In the genomic region with DNA sequence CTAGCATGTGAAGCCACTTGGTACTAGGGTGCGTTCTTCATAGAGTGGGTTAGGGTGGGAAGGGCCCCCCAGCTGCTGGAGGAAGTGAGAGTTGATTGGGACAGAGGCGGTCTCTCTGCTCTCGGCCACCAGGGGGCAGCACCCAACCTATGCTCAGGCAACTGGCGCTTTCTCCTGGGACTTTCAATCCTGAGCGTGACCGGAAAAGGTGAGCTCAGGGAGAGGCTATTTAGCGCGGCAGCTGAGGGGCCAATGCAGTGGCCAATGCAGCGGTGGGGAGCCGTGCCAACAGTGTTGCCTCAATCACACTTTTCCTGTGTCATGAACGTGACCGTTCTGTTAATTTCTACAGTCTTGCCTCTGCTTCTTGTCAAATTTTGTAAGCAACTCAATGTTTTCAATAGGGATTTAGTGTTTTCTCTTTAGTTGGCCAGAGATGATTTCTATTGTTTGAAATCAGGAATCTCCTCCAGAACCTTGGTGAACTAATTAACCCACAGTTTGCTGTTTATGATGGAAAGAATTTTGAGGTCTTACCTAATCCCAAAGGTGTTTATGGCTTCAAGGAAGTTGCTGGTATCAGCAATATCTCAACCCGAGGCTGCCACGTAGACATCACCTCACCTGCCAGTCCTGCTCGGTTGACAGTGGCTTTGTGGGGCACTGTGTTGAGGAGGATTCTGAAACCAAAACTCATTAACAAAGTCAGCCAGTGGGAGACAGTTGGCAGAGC, we compare ENCODE assay signal across 8 cellular contexts.
DNase-seq lines count a peak whose midpoint lies in the region; ATAC-seq and TF ChIP-seq lines count a peak whose summit lies in the region.

No MANE protein-coding gene starts in this region.

- H3K9me3 ChIP-seq in PC-9 (ENCODE audit: insufficient read depth, low read depth) (0 out of 2 replicates have a peak, but pooled peaks cover 4% of the 10 kb centered on the region), neutrophil (no peaks in the 10 kb centered on the region)

- H4K20me1 ChIP-seq in PC-9 (ENCODE audit: insufficient read depth), result no peaks in the 10 kb centered on the region

- H3K27ac ChIP-seq in PC-9, result peak overlapping the region; percentile 58
- peak overlapping the region; percentile 82 for H3K27ac ChIP-seq in neutrophil

- H3K36me3 ChIP-seq in PC-9 (ENCODE audit: low read depth), result no peaks in the 10 kb centered on the region
- H3K36me3 ChIP-seq in neutrophil, result no peaks in the 10 kb centered on the region

- no peaks in the 10 kb centered on the region for H3K27me3 ChIP-seq in PC-9 (ENCODE audit: insufficient read depth, low read depth)
- no peaks in the 10 kb centered on the region for H3K27me3 ChIP-seq in neutrophil

- ATAC-seq in GM18907 (IDR thresholded peaks at IDR 0.05; ENCODE audit: unreplicated experiment), result peak; percentile 64
- peak; percentile 67 for ATAC-seq in HG03378 (IDR thresholded peaks at IDR 0.05; ENCODE audit: unreplicated experiment)

- H3F3A ChIP-seq in PC-9 (ENCODE audit: insufficient read depth, low read depth), result peaks cover 21% of the 10 kb centered on the region; the same call in 1 of the 2 replicates

- intact Hi-C loops in PC-9 (cut with micrococcal nuclease; ENCODE audit: unreplicated experiment), result loop anchor here (1.0 to 5.0 kb wide), 2 partner anchors 226 to 798 kb away; no protein-coding TSS in a partner anchor

- H3K79me2 ChIP-seq in PC-9 (ENCODE audit: low read depth), result no peaks in the 10 kb centered on the region

- peak overlapping the region; percentile 71; the same call in 1 of the 2 replicates for H2AFZ ChIP-seq in PC-9

- H3K4me2 ChIP-seq in PC-9, result peak overlapping the region; percentile 78

- peaks cover 23% of the 10 kb centered on the region for H3K4me1 ChIP-seq in PC-9 (replicated peaks; ENCODE audit: insufficient read depth)
- peaks cover 34 to 39% of the 10 kb centered on the region in 2 experiments for H3K4me1 ChIP-seq in neutrophil (ENCODE audit: control insufficient read depth in 1 of 2, insufficient read depth in 1 of 2, low read depth in 1 of 2, low read length in 1 of 2)

- peak; percentile 55 for DNase-seq in AG09309 (ENCODE audit: low read depth)
- peak; percentile 52 to 59 for DNase-seq in PC-9
- DNase-seq in activated T-helper 9 cell treated with anti-CD3 and anti-CD28 coated beads, Interleukin-2, amount 50 U/mL, for 16 hours (ENCODE audit: low read depth), result peak; percentile 23
- peak; percentile 73 to 84 for DNase-seq in foreskin fibroblast
- DNase-seq in superior temporal gyrus (ENCODE audit: extremely low spot score), result peak; percentile 75

- TF ChIP-seq CTCF in AG09309 (IDR thresholded peaks at IDR 0.05; ENCODE audit: control insufficient read depth, insufficient read depth, low read depth, low read length, missing control alignments), result peak; percentile 87
- TF ChIP-seq CTCF in PC-9 (conservative IDR thresholded peaks at IDR 0.05), result peak; percentile 85
- peak; percentile 93 for TF ChIP-seq CTCF in foreskin fibroblast (IDR thresholded peaks at IDR 0.05; ENCODE audit: low read depth, low read length)
- peak; percentile 89 for TF ChIP-seq CTCF in neutrophil (IDR thresholded peaks at IDR 0.05)

- BruUV-seq in PC-9 (replicated peaks; lab: Mats Ljungman, UMichigan), result no TSS peak

- H3K9me2 ChIP-seq in PC-9 (ENCODE audit: insufficient read depth), result no peaks in the 10 kb centered on the region

- CTCF ChIA-PET in PC-9 (lab: Charles Lee), result interaction anchor here (0.5 to 0.7 kb wide), 6 partner anchors 18 to 1400 kb away, joined by 3 to 5 read pairs (median 4); no protein-coding TSS in a partner anchor

- POLR2A ChIA-PET in PC-9 (lab: Charles Lee; ENCODE audit: unreplicated experiment), result no interaction called here

- H3K4me3 ChIP-seq in AG09309 (ENCODE audit: control insufficient read depth, low read depth, low read length) (no peak overlapping the region), PC-9 (peak overlapping the region; percentile 34; the same call in 1 of the 2 replicates), foreskin fibroblast (ENCODE audit: low read depth in 1 of 2, low read length in 2 of 2) (no peak overlapping the region), neutrophil (ENCODE audit: low read depth in 1 of 2, low read length in 1 of 2) (peak overlapping the region; percentile 53 to 57)

Comparison
In these comparisons a context has a peak if more than half of its experiments do, and no peak if none do; other contexts are left out.
1. DNase-seq: peak in every context shown above with its lines; median percentile 78 in foreskin fibroblast; 75 in superior temporal gyrus; 56 in PC-9; 55 in AG09309; 23 in activated T-helper 9 cell treated with anti-CD3 and anti-CD28 coated beads, Interleukin-2, amount 50 U/mL, for 16 hours.
2. H3K4me3 ChIP-seq: peak in PC-9 (single experiment) and neutrophil (2 of 2); none in AG09309 (single experiment) and foreskin fibroblast (0 of 2).
3. Peak in every context shown above with its lines, with median percentiles within 50 percentile points of each other: CTCF ChIP-seq.